In genomic region chr22:37843746-37844089, GRCh38 we compare ENCODE assay signal across 8 cellular contexts. TPM values are rescaled to one million over a fixed set of nuclear protein-coding genes. Genes with fewer than 3 reads are reported as not detected.
A peak's percentile ranks its signal among the peaks of the same experiment; 100 is the strongest.
DNase-seq lines count a peak whose midpoint lies in the region; ATAC-seq and TF ChIP-seq lines count a peak whose summit lies in the region.

No MANE protein-coding gene starts in this region.

- intact Hi-C loops in spleen (cut with DNase I; ENCODE audit: low total_unique reads): no loop called here
- intact Hi-C loops in sciatic nerve (cut with DNase I): no loop called here

- no peak for TF ChIP-seq POLR2A in spleen (IDR thresholded peaks at IDR 0.05)

- 4% methylated on average over 12 of the region's 46 CpGs for WGBS in hepatocyte (ENCODE audit: low lambda C conversion rate, missing lambda C conversion rate)
- WGBS in spleen, 5 donors: 0 to 1% (median 0%) methylated on average over 10 to 46 of the region's 46 CpGs

- no peak for TF ChIP-seq CTCF in hepatocyte (IDR thresholded peaks at IDR 0.05; ENCODE audit: poor library complexity)
- no peak for TF ChIP-seq CTCF in spleen (IDR thresholded peaks at IDR 0.05 in 8 of 11, conservative IDR thresholded peaks at IDR 0.05 in 3 of 11)

- H4K20me1 ChIP-seq in hepatocyte (ENCODE audit: insufficient read depth, poor library complexity, severe bottlenecking): no peaks in the 10 kb centered on the region

- peaks cover 14% of the 10 kb centered on the region for H3K4me1 ChIP-seq in hepatocyte (ENCODE audit: insufficient read depth)
- peaks cover 13 to 40% (median 28%) of the 10 kb centered on the region in 6 donors for H3K4me1 ChIP-seq in spleen

- H3K4me2 ChIP-seq in hepatocyte: peak overlapping the region; percentile 89

- H3K4me3 Mint-ChIP-seq in activated naive CD4-positive, alpha-beta T cell treated with anti-CD3 and anti-CD28 coated beads, Interleukin-2, amount 50 U/mL, for 24 hours: peak overlapping the region; percentile 88

- peaks cover 47% of the 10 kb centered on the region for H3K79me2 ChIP-seq in hepatocyte

- H3K9me3 Mint-ChIP-seq in activated naive CD4-positive, alpha-beta T cell treated with anti-CD3 and anti-CD28 coated beads, Interleukin-2, amount 50 U/mL, for 24 hours: no peaks in the 10 kb centered on the region

- H3K9me2 ChIP-seq in hepatocyte (replicated peaks; ENCODE audit: insufficient read depth): no peaks in the 10 kb centered on the region

- H3K27ac Mint-ChIP-seq in activated naive CD4-positive, alpha-beta T cell treated with anti-CD3 and anti-CD28 coated beads, Interleukin-2, amount 50 U/mL, for 24 hours: peak overlapping the region; percentile 73

- peaks cover 2% of the 10 kb centered on the region for H3K36me3 Mint-ChIP-seq in activated naive CD4-positive, alpha-beta T cell treated with anti-CD3 and anti-CD28 coated beads, Interleukin-2, amount 50 U/mL, for 24 hours

- H3K4me1 Mint-ChIP-seq in activated naive CD4-positive, alpha-beta T cell treated with anti-CD3 and anti-CD28 coated beads, Interleukin-2, amount 50 U/mL, for 24 hours: peaks cover 25% of the 10 kb centered on the region

- H3K4me3 ChIP-seq in hepatocyte (peak overlapping the region; percentile 99), spleen (peak overlapping the region; percentile 62 to 100 (median 84))

- H3K27ac ChIP-seq in hepatocyte (peak overlapping the region; percentile 78), spleen (peak overlapping the region; percentile 45 to 96 (median 92))

- peak; percentile 51 for ATAC-seq in GM18502 (IDR thresholded peaks at IDR 0.05; ENCODE audit: poor library complexity, unreplicated experiment)
- no peak for ATAC-seq in sciatic nerve

- DNase-seq in HCEC 1CT (peak; percentile 29), NCI-H1092 (lab: John Stamatoyannopoulos, UW) (peak; percentile 50), hepatocyte (ENCODE audit: low spot score) (peak; percentile 75), spleen (peak; percentile 94), COLO829 (ENCODE audit: low spot score) (no peak), sciatic nerve (ENCODE audit: low spot score) (no peak)

- H3K9me3 ChIP-seq in hepatocyte (ENCODE audit: low read depth): no peaks in the 10 kb centered on the region
- H3K9me3 ChIP-seq in spleen: no peaks in the 10 kb centered on the region

- no peaks in the 10 kb centered on the region for H3K36me3 ChIP-seq in hepatocyte (replicated peaks; ENCODE audit: insufficient read depth, low read depth)
- peaks cover 0 to 16% (median 8%) of the 10 kb centered on the region in 6 donors for H3K36me3 ChIP-seq in spleen

- H3K27me3 ChIP-seq in hepatocyte (no peaks in the 10 kb centered on the region), spleen (replicated peaks in 1 of 7) (no peaks in the 10 kb centered on the region)

- H3K27me3 Mint-ChIP-seq in activated naive CD4-positive, alpha-beta T cell treated with anti-CD3 and anti-CD28 coated beads, Interleukin-2, amount 50 U/mL, for 24 hours: no peaks in the 10 kb centered on the region

- H2AFZ ChIP-seq in hepatocyte: peak overlapping the region; percentile 8

RNA-seq across cellular contexts. Expression of gene ANKRD54, which starts 0.4 kb away (rescaled TPM):
- 28.5 and 30.4 TPM in 2 replicates for total RNA-seq in hepatocyte
- polyA plus RNA-seq in hepatocyte: 29.9 and 33.2 TPM in 2 replicates
- 10 to 100 TPM; 14.5 to 31.0 (median 15.3) TPM for total RNA-seq in spleen
- 10 to 100 TPM; 15.7 to 17.5 (median 15.8) TPM for polyA plus RNA-seq in spleen
- total RNA-seq in sciatic nerve: 17.3 TPM

RNA-seq across cellular contexts. Expression of gene EIF3L, which starts 5.5 kb away (rescaled TPM):
- total RNA-seq in hepatocyte (365 and 421 TPM in 2 replicates), spleen (100 to 1,000 TPM; 254 to 407 (median 337) TPM), sciatic nerve (315 TPM)
- polyA plus RNA-seq in hepatocyte (172 and 199 TPM in 2 replicates), spleen (100 to 1,000 TPM; 275 to 364 (median 331) TPM)

RNA-seq across cellular contexts. Expression of gene GALR3, which starts 20.5 kb away (rescaled TPM):
- total RNA-seq in hepatocyte (not detected in 2 replicates), spleen (not detected), sciatic nerve (not detected)
- polyA plus RNA-seq in hepatocyte (0.29 TPM in 1 of 2 replicates, not detected in the other), spleen (not detected)

RNA-seq across cellular contexts. Expression of gene GCAT, which starts 36.0 kb away (rescaled TPM):
- 20.2 and 20.4 TPM in 2 replicates for total RNA-seq in hepatocyte
- polyA plus RNA-seq in hepatocyte: 31.5 and 40.0 TPM in 2 replicates
- 1 to 10 TPM in 5 of 7 donors, under 1 TPM in 1, not detected in 1; 0.94 to 2.2 (median 1.7) TPM for total RNA-seq in spleen
- 1 to 10 TPM; 1.7 to 3.9 (median 1.9) TPM for polyA plus RNA-seq in spleen
- total RNA-seq in sciatic nerve: 7.6 TPM

Comparison
In these comparisons a context has a peak if more than half of its experiments do, and no peak if none do; other contexts are left out.
1. DNase-seq: peak in HCEC 1CT (single experiment), NCI-H1092 (single experiment), hepatocyte (single experiment) and spleen (single experiment); none in COLO829 (single experiment) and sciatic nerve (single experiment).